ENCODE assay signal across 13 cellular contexts in genomic region chr3:134359121-134360010, GRCh38. TPM values are rescaled to one million over a fixed set of nuclear protein-coding genes. Genes with fewer than 3 reads are reported as not detected.
DNase-seq lines count a peak whose midpoint lies in the region; ATAC-seq and TF ChIP-seq lines count a peak whose summit lies in the region.
"Had no signal": no experiment of that assay in that cellular context is flagged by ENCODE, and none has a peak within 500 bp of the region (broad histone marks: within the 10 kb centered on the region; RNA-seq: fewer than 3 reads in every experiment).

No MANE protein-coding gene starts in this region.

- POLR2A ChIA-PET in AG04450 (lab: Yijun Ruan, JAX) = interaction anchor here (0.7 to 5.3 kb wide), 8 partner anchors 7 to 48 kb away, joined by 3 to 53 read pairs (median 6); partner anchors contain the start of gene AMOTL2

- H3K36me3 ChIP-seq in RWPE2 (ENCODE audit: low read depth) = peaks cover 96% of the 10 kb centered on the region
- peaks cover 4 to 96% (median 91%) of the 10 kb centered on the region in 9 donors for H3K36me3 ChIP-seq in heart left ventricle
- H3K36me3 ChIP-seq in prostate gland = peaks cover 26 to 35% of the 10 kb centered on the region in 2 donors
- no peaks in the 10 kb centered on the region for H3K36me3 ChIP-seq in effector memory CD4-positive, alpha-beta T cell (ENCODE audit: control insufficient read depth, insufficient read depth, low read length)

- ATAC-seq in RWPE2 (ENCODE audit: low read depth) (no peak), heart left ventricle (peak in 2 of 4 donors; percentile 16 to 33), GM21717 (IDR thresholded peaks at IDR 0.05; ENCODE audit: unreplicated experiment) (no peak)
- ATAC-seq: activated T-cell treated with anti-CD3 and anti-CD28 coated beads, Interleukin-2, amount 50 U/mL, for 4 hours had no signal

- peaks cover 48% of the 10 kb centered on the region for H3K4me1 ChIP-seq in RWPE2 (ENCODE audit: insufficient read depth, poor library complexity, severe bottlenecking)
- H3K4me1 ChIP-seq in heart left ventricle = peaks cover 17 to 98% (median 79%) of the 10 kb centered on the region in 12 donors
- H3K4me1 ChIP-seq in prostate gland (replicated peaks) = peaks cover 26% of the 10 kb centered on the region
- peaks cover 11% of the 10 kb centered on the region for H3K4me1 ChIP-seq in effector memory CD4-positive, alpha-beta T cell (ENCODE audit: control insufficient read depth, insufficient read depth, low read length, poor library complexity, severe bottlenecking)

- DNase-seq in AG04450 (ENCODE audit: low read depth, low spot score) = no peak
- peak; percentile 54 for DNase-seq in RWPE2 (ENCODE audit: low spot score)
- DNase-seq in heart left ventricle = peak in 3 of 5 donors; percentile 53 to 63 (median 59)
- DNase-seq in prostate gland (ENCODE audit: low spot score) = no peak
- no peak for DNase-seq in effector memory CD4-positive, alpha-beta T cell
- no peak for DNase-seq in activated naive CD4-positive, alpha-beta T cell (lab: John Stamatoyannopoulos, UW)
- DNase-seq in stimulated activated CD4-positive, alpha-beta T cell treated with anti-CD3 and anti-CD28 coated beads, Interleukin-2, amount 100 ng/mL, for 48 hours = no peak
- DNase-seq: activated T-cell treated with anti-CD3 and anti-CD28 coated beads, Interleukin-2, amount 50 U/mL, for 4 hours; NCI-H748 treated with DMSO at 0.1 percent for 48 hours; retina; T1000 had no signal

- intact Hi-C loops in heart left ventricle (cut with DNase I) = loop anchor here in 3 of 10 donors (5.0 kb wide), 2 partner anchors 47 to 113 kb away; no protein-coding TSS in a partner anchor
- intact Hi-C loops in prostate gland (cut with DNase I) = loop anchor here (2.0 kb wide), 1 partner anchor 47 kb away; no protein-coding TSS in a partner anchor

- TF ChIP-seq CTCF in AG04450 (IDR thresholded peaks at IDR 0.05; ENCODE audit: low read depth, low read length) = no peak
- TF ChIP-seq CTCF in RWPE2 (IDR thresholded peaks at IDR 0.05; ENCODE audit: poor library complexity, severe bottlenecking) = no peak
- no peak for TF ChIP-seq CTCF in heart left ventricle (IDR thresholded peaks at IDR 0.05)
- no peak for TF ChIP-seq CTCF in prostate gland (IDR thresholded peaks at IDR 0.05)

- TF ChIP-seq POLR2A in heart left ventricle (IDR thresholded peaks at IDR 0.05) (no peak), prostate gland (IDR thresholded peaks at IDR 0.05) (no peak)

- H3K27ac ChIP-seq in AG04450 (ENCODE audit: low read depth, low read length) = peak overlapping the region; percentile 97
- peak overlapping the region; percentile 96 for H3K27ac ChIP-seq in RWPE2 (ENCODE audit: poor library complexity, severe bottlenecking)
- peak overlapping the region in 11 of 12 donors; percentile 42 to 100 (median 86) for H3K27ac ChIP-seq in heart left ventricle
- peak overlapping the region; percentile 57 to 74 for H3K27ac ChIP-seq in prostate gland
- H3K27ac ChIP-seq in effector memory CD4-positive, alpha-beta T cell (ENCODE audit: insufficient read depth, low read length, poor library complexity, severe bottlenecking) = no peak overlapping the region
- H3K27ac ChIP-seq: BLaER1 had no signal

- no peaks in the 10 kb centered on the region; the same call in 1 of the 2 replicates for H3K9me3 ChIP-seq in AG04450 (ENCODE audit: control insufficient read depth, insufficient read depth, low read length)
- no peaks in the 10 kb centered on the region for H3K9me3 ChIP-seq in RWPE2 (ENCODE audit: severe bottlenecking)
- no peaks in the 10 kb centered on the region for H3K9me3 ChIP-seq in heart left ventricle
- H3K9me3 ChIP-seq in prostate gland = no peaks in the 10 kb centered on the region
- no peaks in the 10 kb centered on the region for H3K9me3 ChIP-seq in effector memory CD4-positive, alpha-beta T cell (ENCODE audit: control insufficient read depth, low read length)
- H3K9me3 ChIP-seq: BLaER1 had no signal

- CTCF ChIA-PET in AG04450 (lab: Charles Lee) = interaction anchor here (0.8 to 6.9 kb wide), 5 partner anchors 49 to 124 kb away, joined by 3 to 55 read pairs (median 5); no protein-coding TSS in a partner anchor

- 41 to 65% (median 56%) methylated on average over 11 to 13 of the region's 13 CpGs for WGBS in heart left ventricle, 4 donors
- WGBS in prostate gland = 71% methylated on average over 13 of the region's 13 CpGs

- no peaks in the 10 kb centered on the region for H3K27me3 ChIP-seq in AG04450 (ENCODE audit: control insufficient read depth, insufficient read depth, low read length)
- no peaks in the 10 kb centered on the region for H3K27me3 ChIP-seq in RWPE2 (ENCODE audit: insufficient read depth, poor library complexity, severe bottlenecking)
- H3K27me3 ChIP-seq in heart left ventricle = no peaks in the 10 kb centered on the region
- no peaks in the 10 kb centered on the region for H3K27me3 ChIP-seq in prostate gland (replicated peaks; ENCODE audit: insufficient read depth)
- no peaks in the 10 kb centered on the region for H3K27me3 ChIP-seq in effector memory CD4-positive, alpha-beta T cell (replicated peaks; ENCODE audit: control insufficient read depth, insufficient read depth, low read length, poor library complexity, severe bottlenecking)
- H3K27me3 ChIP-seq: BLaER1 had no signal

- no peak overlapping the region for H3K4me3 ChIP-seq in AG04450 (ENCODE audit: low read depth, low read length)
- H3K4me3 ChIP-seq in RWPE2 (ENCODE audit: severe bottlenecking) = no peak overlapping the region
- no peak overlapping the region for H3K4me3 ChIP-seq in heart left ventricle
- no peak overlapping the region for H3K4me3 ChIP-seq in prostate gland
- H3K4me3 ChIP-seq in effector memory CD4-positive, alpha-beta T cell (ENCODE audit: insufficient read depth, low read depth, low read length, poor library complexity, severe bottlenecking) = no peak overlapping the region
- H3K4me3 ChIP-seq: BLaER1 had no signal

RNA-seq across cellular contexts. Expression of gene AMOTL2, which starts 14.9 kb away (rescaled TPM):
- 74.5 and 78.9 TPM in 2 replicates for polyA plus RNA-seq in AG04450 (2011; rRNA removed)
- 111 and 136 TPM in 2 replicates for polyA minus RNA-seq in AG04450 (2011; rRNA and poly(A)+ RNA removed)
- 100 to 1,000 TPM in 1 of 9 donors, 10 to 100 TPM in 8; 26.0 to 109 (median 50.0) TPM for total RNA-seq in heart left ventricle
- polyA plus RNA-seq in heart left ventricle = 10 to 100 TPM; 19.0 to 36.4 TPM
- total RNA-seq in prostate gland = 10 to 100 TPM; 86.1 to 92.8 TPM

Comparison
In these comparisons a context has a peak if more than half of its experiments do, and no peak if none do; other contexts are left out.
1. DNase-seq: peak in RWPE2 (single experiment) and heart left ventricle (3 of 5); none in AG04450 (single experiment), prostate gland (single experiment), effector memory CD4-positive, alpha-beta T cell (0 of 3), activated naive CD4-positive, alpha-beta T cell (0 of 4) and stimulated activated CD4-positive, alpha-beta T cell treated with anti-CD3 and anti-CD28 coated beads, Interleukin-2, amount 100 ng/mL, for 48 hours (0 of 2).